In genomic region chr19:48874309-48875135, GRCh38 we compare ENCODE assay signal across 1 cellular context.
TF ChIP-seq lines count a peak whose summit lies in the region.

No MANE protein-coding gene starts in this region.

TF ChIP-seq in K562, 482 proteins besides CTCF, POLR2A, EP300 and RAD21 (continues in another document):
- TF ChIP-seq ELF2 (CRISPR knock-in tag; IDR thresholded peaks at IDR 0.05) (peak; percentile 44; the same call in 1 of the 2 replicates), SRSF3 (IDR thresholded peaks at IDR 0.05; ENCODE audit: insufficient read depth, low read length) (no peak), CXXC5 (CRISPR knock-in tag; IDR thresholded peaks at IDR 0.05) (no peak), HMGXB4 (CRISPR knock-in tag; IDR thresholded peaks at IDR 0.05) (no peak), TSHZ1 (CRISPR knock-in tag; IDR thresholded peaks at IDR 0.05) (no peak), NONO (IDR thresholded peaks at IDR 0.05; ENCODE audit: low read depth in 2 of 2, low read length in 1 of 2) (no peak), ASH1L (IDR thresholded peaks at IDR 0.05; ENCODE audit: borderline replicate concordance, low read depth, partially characterized antibody) (no peak), HDAC3 (IDR thresholded peaks at IDR 0.05; ENCODE audit: borderline replicate concordance, partially characterized antibody) (no peak), ZNF696 (CRISPR knock-in tag; conservative IDR thresholded peaks at IDR 0.05) (no peak), NR1H2 (CRISPR knock-in tag; IDR thresholded peaks at IDR 0.05) (no peak), POLR2B (IDR thresholded peaks at IDR 0.05; ENCODE audit: low read depth, partially characterized antibody) (no peak), NBN (IDR thresholded peaks at IDR 0.05; ENCODE audit: low read depth) (no peak), DDX20 (tag; IDR thresholded peaks at IDR 0.05; ENCODE audit: low read depth) (no peak), ZBTB43 (CRISPR knock-in tag; IDR thresholded peaks at IDR 0.05) (no peak), ZNF124 (CRISPR knock-in tag; IDR thresholded peaks at IDR 0.05) (no peak), LCOR (CRISPR knock-in tag; IDR thresholded peaks at IDR 0.05) (no peak), CREB1 (IDR thresholded peaks at IDR 0.05) (no peak), CREB1 (CRISPR knock-in tag; IDR thresholded peaks at IDR 0.05) (0 out of 2 replicates have a peak, but pooled peaks have one; percentile 5), OTX1 (CRISPR knock-in tag; IDR thresholded peaks at IDR 0.05) (peak; percentile 75; the same call in 1 of the 2 replicates), STAG1 (CRISPR knock-in tag; IDR thresholded peaks at IDR 0.05; ENCODE audit: borderline replicate concordance) (peak; percentile 9; the same call in 1 of the 2 replicates), BMI1 (IDR thresholded peaks at IDR 0.05; ENCODE audit: low read length) (no peak), ZBTB11 (CRISPR knock-in tag; IDR thresholded peaks at IDR 0.05) (no peak), ZNF77 (CRISPR knock-in tag; IDR thresholded peaks at IDR 0.05) (no peak), FOXA1 (IDR thresholded peaks at IDR 0.05; ENCODE audit: borderline replicate concordance) (no peak), ZFP1 (CRISPR knock-in tag; IDR thresholded peaks at IDR 0.05) (no peak), RBM25 (IDR thresholded peaks at IDR 0.05; ENCODE audit: low read depth, low read length, severe bottlenecking) (no peak), JUN (IDR thresholded peaks at IDR 0.05; ENCODE audit: borderline replicate concordance, low read depth, low read length) (peak; percentile 48; the same call in 1 of the 2 replicates), JUN (CRISPR knock-in tag; IDR thresholded peaks at IDR 0.05; ENCODE audit: borderline replicate concordance) (no peak), POLR2AphosphoS5 (IDR thresholded peaks at IDR 0.05; ENCODE audit: control insufficient read depth, insufficient read depth, low read depth, low read length) (no peak), RHOXF2B (CRISPR knock-in tag; conservative IDR thresholded peaks at IDR 0.05) (no peak), CCNT2 (IDR thresholded peaks at IDR 0.05; ENCODE audit: borderline replicate concordance, extremely low read depth, insufficient read length, low read depth, low read length) (peak; percentile 23), SMAD3 (CRISPR knock-in tag; conservative IDR thresholded peaks at IDR 0.05) (no peak), ZNF695 (CRISPR knock-in tag; IDR thresholded peaks at IDR 0.05) (no peak), TSC22D4 (tag; IDR thresholded peaks at IDR 0.05) (no peak), RAD51 (IDR thresholded peaks at IDR 0.05; ENCODE audit: borderline replicate concordance, low read depth) (no peak), ZNF24 (IDR thresholded peaks at IDR 0.05) (no peak)
- TF ChIP-seq, protein P1, sequence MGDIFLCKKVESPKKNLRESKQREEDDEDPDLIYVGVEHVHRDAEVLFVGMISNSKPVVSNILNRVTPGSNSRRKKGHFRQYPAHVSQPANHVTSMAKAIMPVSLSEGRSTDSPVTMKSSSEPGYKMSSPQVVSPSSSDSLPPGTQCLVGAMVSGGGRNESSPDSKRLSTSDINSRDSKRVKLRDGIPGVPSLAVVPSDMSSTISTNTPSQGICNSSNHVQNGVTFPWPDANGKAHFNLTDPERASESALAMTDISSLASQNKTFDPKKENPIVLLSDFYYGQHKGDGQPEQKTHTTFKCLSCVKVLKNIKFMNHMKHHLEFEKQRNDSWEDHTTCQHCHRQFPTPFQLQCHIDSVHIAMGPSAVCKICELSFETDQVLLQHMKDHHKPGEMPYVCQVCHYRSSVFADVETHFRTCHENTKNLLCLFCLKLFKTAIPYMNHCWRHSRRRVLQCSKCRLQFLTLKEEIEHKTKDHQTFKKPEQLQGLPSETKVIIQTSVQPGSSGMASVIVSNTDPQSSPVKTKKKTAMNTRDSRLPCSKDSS (IDR thresholded peaks at IDR 0.05; ENCODE audit: low read depth, partially characterized antibody) = no peak
- TF ChIP-seq, protein P2, sequence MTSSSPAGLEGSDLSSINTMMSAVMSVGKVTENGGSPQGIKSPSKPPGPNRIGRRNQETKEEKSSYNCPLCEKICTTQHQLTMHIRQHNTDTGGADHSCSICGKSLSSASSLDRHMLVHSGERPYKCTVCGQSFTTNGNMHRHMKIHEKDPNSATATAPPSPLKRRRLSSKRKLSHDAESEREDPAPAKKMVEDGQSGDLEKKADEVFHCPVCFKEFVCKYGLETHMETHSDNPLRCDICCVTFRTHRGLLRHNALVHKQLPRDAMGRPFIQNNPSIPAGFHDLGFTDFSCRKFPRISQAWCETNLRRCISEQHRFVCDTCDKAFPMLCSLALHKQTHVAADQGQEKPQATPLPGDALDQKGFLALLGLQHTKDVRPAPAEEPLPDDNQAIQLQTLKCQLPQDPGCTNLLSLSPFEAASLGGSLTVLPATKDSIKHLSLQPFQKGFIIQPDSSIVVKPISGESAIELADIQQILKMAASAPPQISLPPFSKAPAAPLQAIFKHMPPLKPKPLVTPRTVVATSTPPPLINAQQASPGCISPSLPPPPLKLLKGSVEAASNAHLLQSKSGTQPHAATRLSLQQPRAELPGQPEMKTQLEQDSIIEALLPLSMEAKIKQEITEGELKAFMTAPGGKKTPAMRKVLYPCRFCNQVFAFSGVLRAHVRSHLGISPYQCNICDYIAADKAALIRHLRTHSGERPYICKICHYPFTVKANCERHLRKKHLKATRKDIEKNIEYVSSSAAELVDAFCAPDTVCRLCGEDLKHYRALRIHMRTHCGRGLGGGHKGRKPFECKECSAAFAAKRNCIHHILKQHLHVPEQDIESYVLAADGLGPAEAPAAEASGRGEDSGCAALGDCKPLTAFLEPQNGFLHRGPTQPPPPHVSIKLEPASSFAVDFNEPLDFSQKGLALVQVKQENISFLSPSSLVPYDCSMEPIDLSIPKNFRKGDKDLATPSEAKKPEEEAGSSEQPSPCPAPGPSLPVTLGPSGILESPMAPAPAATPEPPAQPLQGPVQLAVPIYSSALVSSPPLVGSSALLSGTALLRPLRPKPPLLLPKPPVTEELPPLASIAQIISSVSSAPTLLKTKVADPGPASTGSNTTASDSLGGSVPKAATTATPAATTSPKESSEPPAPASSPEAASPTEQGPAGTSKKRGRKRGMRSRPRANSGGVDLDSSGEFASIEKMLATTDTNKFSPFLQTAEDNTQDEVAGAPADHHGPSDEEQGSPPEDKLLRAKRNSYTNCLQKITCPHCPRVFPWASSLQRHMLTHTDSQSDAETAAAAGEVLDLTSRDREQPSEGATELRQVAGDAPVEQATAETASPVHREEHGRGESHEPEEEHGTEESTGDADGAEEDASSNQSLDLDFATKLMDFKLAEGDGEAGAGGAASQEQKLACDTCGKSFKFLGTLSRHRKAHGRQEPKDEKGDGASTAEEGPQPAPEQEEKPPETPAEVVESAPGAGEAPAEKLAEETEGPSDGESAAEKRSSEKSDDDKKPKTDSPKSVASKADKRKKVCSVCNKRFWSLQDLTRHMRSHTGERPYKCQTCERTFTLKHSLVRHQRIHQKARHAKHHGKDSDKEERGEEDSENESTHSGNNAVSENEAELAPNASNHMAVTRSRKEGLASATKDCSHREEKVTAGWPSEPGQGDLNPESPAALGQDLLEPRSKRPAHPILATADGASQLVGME (CRISPR knock-in tag; IDR thresholded peaks at IDR 0.05) = 0 out of 2 replicates have a peak, but pooled peaks have one; percentile 7
- TF ChIP-seq, protein P3, sequence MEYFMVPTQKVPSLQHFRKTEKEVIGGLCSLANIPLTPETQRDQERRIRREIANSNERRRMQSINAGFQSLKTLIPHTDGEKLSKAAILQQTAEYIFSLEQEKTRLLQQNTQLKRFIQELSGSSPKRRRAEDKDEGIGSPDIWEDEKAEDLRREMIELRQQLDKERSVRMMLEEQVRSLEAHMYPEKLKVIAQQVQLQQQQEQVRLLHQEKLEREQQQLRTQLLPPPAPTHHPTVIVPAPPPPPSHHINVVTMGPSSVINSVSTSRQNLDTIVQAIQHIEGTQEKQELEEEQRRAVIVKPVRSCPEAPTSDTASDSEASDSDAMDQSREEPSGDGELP (CRISPR knock-in tag; IDR thresholded peaks at IDR 0.05; ENCODE audit: borderline replicate concordance) = no peak
- TF ChIP-seq, protein P4, sequence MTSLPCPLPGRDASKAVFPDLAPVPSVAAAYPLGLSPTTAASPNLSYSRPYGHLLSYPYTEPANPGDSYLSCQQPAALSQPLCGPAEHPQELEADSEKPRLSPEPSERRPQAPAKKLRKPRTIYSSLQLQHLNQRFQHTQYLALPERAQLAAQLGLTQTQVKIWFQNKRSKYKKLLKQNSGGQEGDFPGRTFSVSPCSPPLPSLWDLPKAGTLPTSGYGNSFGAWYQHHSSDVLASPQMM (CRISPR knock-in tag; IDR thresholded peaks at IDR 0.05) = no peak
- TF ChIP-seq, protein P5, sequence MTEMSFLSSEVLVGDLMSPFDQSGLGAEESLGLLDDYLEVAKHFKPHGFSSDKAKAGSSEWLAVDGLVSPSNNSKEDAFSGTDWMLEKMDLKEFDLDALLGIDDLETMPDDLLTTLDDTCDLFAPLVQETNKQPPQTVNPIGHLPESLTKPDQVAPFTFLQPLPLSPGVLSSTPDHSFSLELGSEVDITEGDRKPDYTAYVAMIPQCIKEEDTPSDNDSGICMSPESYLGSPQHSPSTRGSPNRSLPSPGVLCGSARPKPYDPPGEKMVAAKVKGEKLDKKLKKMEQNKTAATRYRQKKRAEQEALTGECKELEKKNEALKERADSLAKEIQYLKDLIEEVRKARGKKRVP (CRISPR knock-in tag; IDR thresholded peaks at IDR 0.05) = no peak
